2 cellular contexts compared by ENCODE assay signal in genomic region chr6:32133786-32134185, GRCh38.
TF ChIP-seq lines count a peak whose summit lies in the region.

No MANE protein-coding gene starts in this region.

TF ChIP-seq in IMR-90, 13 proteins besides CTCF, POLR2A, EP300 and RAD21:
- TF ChIP-seq MXI1 (IDR thresholded peaks at IDR 0.05; ENCODE audit: borderline replicate concordance, low read depth, low read length) = no peak
- TF ChIP-seq ELK1 (IDR thresholded peaks at IDR 0.05; ENCODE audit: borderline replicate concordance, low read depth, low read length) = no peak
- TF ChIP-seq NFE2L2 (IDR thresholded peaks at IDR 0.05; ENCODE audit: low read depth, low read length) = no peak
- no peak for TF ChIP-seq SMC3 (IDR thresholded peaks at IDR 0.05; ENCODE audit: low read depth, low read length)
- TF ChIP-seq MAZ (IDR thresholded peaks at IDR 0.05; ENCODE audit: borderline replicate concordance, low read depth, low read length) = no peak
- no peak for TF ChIP-seq USF2 (IDR thresholded peaks at IDR 0.05; ENCODE audit: low read depth, low read length)
- no peak for TF ChIP-seq MAFK (IDR thresholded peaks at IDR 0.05; ENCODE audit: low read depth, low read length)
- TF ChIP-seq BHLHE40 (IDR thresholded peaks at IDR 0.05; ENCODE audit: low read depth, low read length) = no peak
- no peak for TF ChIP-seq CHD1 (IDR thresholded peaks at IDR 0.05; ENCODE audit: low read depth, low read length)
- TF ChIP-seq RCOR1 (IDR thresholded peaks at IDR 0.05; ENCODE audit: insufficient replicate concordance, low read length) = no peak
- no peak for TF ChIP-seq FOS (IDR thresholded peaks at IDR 0.05; ENCODE audit: low read depth, low read length)
- TF ChIP-seq RFX5 (IDR thresholded peaks at IDR 0.05; ENCODE audit: low read depth, low read length) = no peak
- TF ChIP-seq CEBPB (IDR thresholded peaks at IDR 0.05; ENCODE audit: low read depth, low read length) = no peak

TF ChIP-seq in K562, 482 proteins besides CTCF, POLR2A, EP300 and RAD21:
- TF ChIP-seq MAFG (tag; conservative IDR thresholded peaks at IDR 0.05) (peak; percentile 39; the same call in 1 of the 2 replicates), CTBP1 (IDR thresholded peaks at IDR 0.05; ENCODE audit: borderline replicate concordance) (peak; percentile 15; the same call in 1 of the 2 replicates), TAF1 (IDR thresholded peaks at IDR 0.05; ENCODE audit: control insufficient read depth, extremely low read depth, insufficient read depth, low read length, severe bottlenecking) (no peak), FOSL1 (tag; conservative IDR thresholded peaks at IDR 0.05) (peak; percentile 41; the same call in 1 of the 2 replicates)
